Comparison of ENCODE assay signal across 1 cellular context in genomic region chr11:34437224-34437879, GRCh38.
TF ChIP-seq lines count a peak whose summit lies in the region.

No MANE protein-coding gene starts in this region.

TF ChIP-seq in K562, 482 proteins besides CTCF, POLR2A, EP300 and RAD21 (continued from another document):
- TF ChIP-seq POLR3G (IDR thresholded peaks at IDR 0.05; ENCODE audit: extremely low read depth, insufficient read length, insufficient replicate concordance): no peak
- no peak for TF ChIP-seq GTF3C2 (IDR thresholded peaks at IDR 0.05; ENCODE audit: borderline replicate concordance, extremely low read depth, insufficient read length)
- peak in 1 of 2 experiments; percentile 63; a peak in 2 of 4 replicates for TF ChIP-seq TRIM24 (IDR thresholded peaks at IDR 0.05)
- TF ChIP-seq TRIM28 (IDR thresholded peaks at IDR 0.05): 0 out of 2 replicates have a peak, but pooled peaks have one; percentile 55
- peak in 1 of 2 experiments; percentile 68; a peak in 2 of 3 replicates for TF ChIP-seq CBX3 (IDR thresholded peaks at IDR 0.05; ENCODE audit: borderline replicate concordance in 1 of 2, low read length in 2 of 2)
- peak; percentile 67; the same call in 1 of the 2 replicates for TF ChIP-seq ADNP (tag; IDR thresholded peaks at IDR 0.05)
- peak; percentile 73 for TF ChIP-seq ZNF316 (IDR thresholded peaks at IDR 0.05)
